10 cellular contexts compared by ENCODE assay signal in genomic region chr9:130857864-130858730, GRCh38. TPM values are rescaled to one million over a fixed set of nuclear protein-coding genes. Genes with fewer than 3 reads are reported as not detected.
DNase-seq lines count a peak whose midpoint lies in the region; ATAC-seq and TF ChIP-seq lines count a peak whose summit lies in the region.
"Had no signal": no experiment of that assay in that cellular context is flagged by ENCODE, and none has a peak within 500 bp of the region (broad histone marks: within the 10 kb centered on the region; RNA-seq: fewer than 3 reads in every experiment).

No MANE protein-coding gene starts in this region.

- peaks cover 66% of the 10 kb centered on the region for H3K79me2 ChIP-seq in smooth muscle cell (ENCODE audit: low read depth)

- ATAC-seq in GM18505 (IDR thresholded peaks at IDR 0.05; ENCODE audit: unreplicated experiment) = no peak
- ATAC-seq in GM18498 (IDR thresholded peaks at IDR 0.05; ENCODE audit: unreplicated experiment) = no peak

- no peaks in the 10 kb centered on the region for H3K27me3 ChIP-seq in right atrium auricular region
- H3K27me3 ChIP-seq in smooth muscle cell (ENCODE audit: low read depth) = no peaks in the 10 kb centered on the region

- no peak for TF ChIP-seq POLR2A in GM18505 (IDR thresholded peaks at IDR 0.05; ENCODE audit: borderline replicate concordance, extremely low read depth, insufficient read depth, insufficient read length)

- peak overlapping the region; percentile 60 to 79 for H3K27ac ChIP-seq in right atrium auricular region
- peak overlapping the region; percentile 95 for H3K27ac ChIP-seq in smooth muscle cell (ENCODE audit: low read depth)

- no peaks in the 10 kb centered on the region for H3K9me3 Mint-ChIP-seq in activated CD4-positive, alpha-beta T cell treated with anti-CD3 and anti-CD28 coated beads, Interleukin-2, amount 10 ng/mL, durations not matched to agents 7 days and 5 days

- H3K9me3 ChIP-seq in right atrium auricular region = no peaks in the 10 kb centered on the region
- H3K9me3 ChIP-seq in smooth muscle cell (replicated peaks; ENCODE audit: low read depth) = no peaks in the 10 kb centered on the region

- no peaks in the 10 kb centered on the region for H3K4me1 Mint-ChIP-seq in activated CD4-positive, alpha-beta T cell treated with anti-CD3 and anti-CD28 coated beads, Interleukin-2, amount 10 ng/mL, durations not matched to agents 7 days and 5 days

- CTCF ChIA-PET in activated CD4-positive, alpha-beta T cell treated with anti-CD3 and anti-CD28 coated beads, Interleukin-2, amount 10 ng/mL, durations not matched to agents 7 days and 5 days (lab: Charles Lee) = interaction anchor here (0.8 kb wide), 1 partner anchor 22 kb away, joined by 3 read pairs; no protein-coding TSS in a partner anchor

- peaks cover 84% of the 10 kb centered on the region for H4K20me1 ChIP-seq in smooth muscle cell (ENCODE audit: low read depth)

- peak overlapping the region; percentile 54 for H3K4me2 ChIP-seq in smooth muscle cell

- in situ Hi-C loops in astrocyte of the spinal cord (cut with HindIII; ENCODE audit: low sequenced_read_pairs) = loop anchor here (25.0 kb wide), 1 partner anchor 171 kb away; the partner anchor contains the start of gene EXOSC2

- H3K4me3 ChIP-seq in astrocyte of the spinal cord (ENCODE audit: low read depth, low read length) (no peak overlapping the region), right atrium auricular region (no peak overlapping the region), smooth muscle cell (no peak overlapping the region)

- H3K36me3 ChIP-seq in right atrium auricular region (peaks cover 41% of the 10 kb centered on the region), smooth muscle cell (ENCODE audit: low read depth) (peaks cover 12% of the 10 kb centered on the region)

- peak overlapping the region; percentile 76 for H3K9ac ChIP-seq in smooth muscle cell (ENCODE audit: low read depth)

- POLR2A ChIA-PET in activated CD4-positive, alpha-beta T cell treated with anti-CD3 and anti-CD28 coated beads, Interleukin-2, amount 10 ng/mL, durations not matched to agents 7 days and 5 days (lab: Charles Lee) = no interaction called here

- peaks cover 4% of the 10 kb centered on the region for H3K36me3 Mint-ChIP-seq in activated CD4-positive, alpha-beta T cell treated with anti-CD3 and anti-CD28 coated beads, Interleukin-2, amount 10 ng/mL, durations not matched to agents 7 days and 5 days (ENCODE audit: low read depth)

- H3K4me3 Mint-ChIP-seq in activated CD4-positive, alpha-beta T cell treated with anti-CD3 and anti-CD28 coated beads, Interleukin-2, amount 10 ng/mL, durations not matched to agents 7 days and 5 days = no peak overlapping the region

- no peaks in the 10 kb centered on the region for H3K27me3 Mint-ChIP-seq in activated CD4-positive, alpha-beta T cell treated with anti-CD3 and anti-CD28 coated beads, Interleukin-2, amount 10 ng/mL, durations not matched to agents 7 days and 5 days

- H3F3A ChIP-seq in smooth muscle cell (ENCODE audit: low read depth) = peaks cover 33% of the 10 kb centered on the region

- no peak for TF ChIP-seq CTCF in astrocyte of the spinal cord (IDR thresholded peaks at IDR 0.05; ENCODE audit: low read depth, low read length)
- no peak for TF ChIP-seq CTCF in right atrium auricular region (IDR thresholded peaks at IDR 0.05)
- no peak for TF ChIP-seq CTCF in smooth muscle cell (IDR thresholded peaks at IDR 0.05; ENCODE audit: borderline replicate concordance, insufficient read depth, poor library complexity, severe bottlenecking)

- 36% methylated on average over 21 of the region's 21 CpGs for WGBS in smooth muscle cell (ENCODE audit: low lambda C conversion rate)

- H3K27ac Mint-ChIP-seq in activated CD4-positive, alpha-beta T cell treated with anti-CD3 and anti-CD28 coated beads, Interleukin-2, amount 10 ng/mL, durations not matched to agents 7 days and 5 days = no peak overlapping the region

- DNase-seq in HCEC 1CT (peak; percentile 74), astrocyte of the spinal cord (ENCODE audit: low read depth, low spot score) (peak; percentile 96), right atrium auricular region (ENCODE audit: low spot score) (peak; percentile 91), smooth muscle cell (lab: John Stamatoyannopoulos, UW; ENCODE audit: unreplicated experiment) (no peak), NOMO-1 treated with dmso at 0.1 percent for 144 hours (lab: John Stamatoyannopoulos, UW; ENCODE audit: unreplicated experiment) (no peak)
- no peak for DNase-seq in activated CD4-positive, alpha-beta T cell treated with anti-CD3 and anti-CD28 coated beads, Interleukin-2, amount 10 ng/mL, durations not matched to agents 7 days and 5 days

- H2AFZ ChIP-seq in smooth muscle cell (ENCODE audit: low read depth) = no peak overlapping the region

- H3K4me1 ChIP-seq in right atrium auricular region (peaks cover 0 to 40% of the 10 kb centered on the region in 2 donors), smooth muscle cell (ENCODE audit: low read depth) (peaks cover 14% of the 10 kb centered on the region)

RNA-seq across cellular contexts. Expression of gene ABL1, which starts 23.0 kb away (rescaled TPM):
- 10 to 100 TPM; 26.3 to 38.9 TPM for total RNA-seq in right atrium auricular region
- 38.2 TPM in 2 replicates for total RNA-seq in smooth muscle cell
- polyA plus RNA-seq in smooth muscle cell = 50.6 and 51.0 TPM in 2 replicates
- total RNA-seq in activated CD4-positive, alpha-beta T cell treated with anti-CD3 and anti-CD28 coated beads, Interleukin-2, amount 10 ng/mL, durations not matched to agents 7 days and 5 days = 10 to 100 TPM; 33.5 to 37.3 TPM

RNA-seq across cellular contexts. Expression of gene QRFP, which starts 38.5 kb away (rescaled TPM):
- total RNA-seq in right atrium auricular region (not detected), smooth muscle cell (not detected in 2 replicates)
- polyA plus RNA-seq in smooth muscle cell = 0.15 and 0.24 TPM in 2 replicates
- not detected for total RNA-seq in activated CD4-positive, alpha-beta T cell treated with anti-CD3 and anti-CD28 coated beads, Interleukin-2, amount 10 ng/mL, durations not matched to agents 7 days and 5 days
- total RNA-seq: T-helper 1 cell treated with Interleukin-12 subunit alpha and Interleukin-12 subunit beta and Interleukin-4 antibody, amounts not matched to agents 30 ng/mL and 1 ng/mL, for 36 hours had no signal
- polyA plus RNA-seq: liver had no signal

Comparison
In these comparisons a context has a peak if more than half of its experiments do, and no peak if none do; other contexts are left out.
1. DNase-seq: peak in HCEC 1CT (single experiment), astrocyte of the spinal cord (single experiment) and right atrium auricular region (single experiment); none in smooth muscle cell (single experiment), activated CD4-positive, alpha-beta T cell treated with anti-CD3 and anti-CD28 coated beads, Interleukin-2, amount 10 ng/mL, durations not matched to agents 7 days and 5 days (single experiment) and NOMO-1 treated with dmso at 0.1 percent for 144 hours (single experiment).